Comparison of ENCODE assay signal across 26 cellular contexts in the genomic region with DNA sequence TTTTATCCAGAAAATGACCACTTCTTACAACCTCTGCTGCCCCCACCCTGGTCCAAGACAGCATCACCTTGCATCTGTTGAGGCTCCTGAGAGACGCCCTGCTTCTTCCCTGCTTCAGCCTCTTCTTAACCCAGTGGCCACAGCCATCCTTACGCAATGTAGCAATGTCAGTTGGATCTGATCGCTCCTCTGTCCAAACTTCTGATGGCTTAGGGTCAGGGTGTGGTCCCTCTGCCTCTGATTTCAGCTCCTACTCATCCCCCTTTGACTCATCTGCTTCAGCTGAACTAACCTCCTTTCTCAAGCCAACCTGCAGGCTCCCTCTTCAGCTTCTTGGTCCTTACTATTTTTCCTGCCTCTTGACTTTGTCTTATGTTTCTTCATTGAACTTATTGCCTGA.
DNase-seq lines count a peak whose midpoint lies in the region; ATAC-seq, FAIRE-seq and TF ChIP-seq lines count a peak whose summit lies in the region.
"Had no signal": no experiment of that assay in that cellular context is flagged by ENCODE, and none has a peak within 500 bp of the region (broad histone marks: within the 10 kb centered on the region; RNA-seq: fewer than 3 reads in every experiment).

No MANE protein-coding gene starts in this region.

- peak overlapping the region; percentile 58; the same call in 1 of the 3 replicates for H3K4me2 ChIP-seq in A549

- H3K9me3 Mint-ChIP-seq in nephron progenitor cell = no peaks in the 10 kb centered on the region

- no peaks in the 10 kb centered on the region for H3K9me3 ChIP-seq in A549
- no peaks in the 10 kb centered on the region for H3K9me3 ChIP-seq in left lung
- H3K9me3 ChIP-seq: SJSA1 had no signal

- H3K4me1 ChIP-seq in A549 = peaks cover 43% of the 10 kb centered on the region
- no peaks in the 10 kb centered on the region for H3K4me1 ChIP-seq in left lung

- peaks cover 14% of the 10 kb centered on the region for H3K27me3 Mint-ChIP-seq in nephron progenitor cell (ENCODE audit: low read depth, poor library complexity)

- peak overlapping the region in 1 of 2 experiments; percentile 75; a peak in 1 of 6 replicates for H3K27ac ChIP-seq in A549
- no peak overlapping the region for H3K27ac ChIP-seq in left lung
- H3K27ac ChIP-seq: SJSA1 had no signal

- 60% methylated on average over 3 of the region's 3 CpGs for WGBS in A549 (ENCODE audit: missing lambda C conversion rate)

- H3K4me1 Mint-ChIP-seq in nephron progenitor cell = peaks cover 11% of the 10 kb centered on the region
- H3K4me1 Mint-ChIP-seq: CD4-positive, alpha-beta memory T cell had no signal

- H3K27ac Mint-ChIP-seq in nephron progenitor cell = peak overlapping the region; percentile 12

- CTCF ChIA-PET in A549 (lab: Yijun Ruan, JAX) = interaction anchor here (1.4 kb wide), 1 partner anchor 270 kb away, joined by 3 read pairs; no protein-coding TSS in a partner anchor

- POLR2A ChIA-PET in A549 (lab: Yijun Ruan, JAX) = no interaction called here

- no peak overlapping the region for H3K4me3 Mint-ChIP-seq in nephron progenitor cell
- H3K4me3 Mint-ChIP-seq: CD4-positive, alpha-beta memory T cell had no signal

- no peak for TF ChIP-seq EP300 in A549 (IDR thresholded peaks at IDR 0.05)

- TF ChIP-seq POLR2A in A549 (IDR thresholded peaks at IDR 0.05; ENCODE audit: low read length) = no peak

- FAIRE-seq in A549 (lab: Jason Lieb, UNC) (no peak), bronchial epithelial cell (lab: Jason Lieb, UNC) (peak; percentile 40)
- FAIRE-seq: GM12892, H54 had no signal

- DNase-seq in A549 (ENCODE audit: low read depth in 1 of 2, low spot score in 1 of 2) (no peak), ELR (ENCODE audit: low read depth) (peak; percentile 31), bronchial epithelial cell (ENCODE audit: low read depth) (no peak), nephron progenitor cell (no peak), left lung (no peak)
- DNase-seq: C1 segment of cervical spinal cord; CD4-positive, alpha-beta memory T cell; COR-L47; DMS53; GF-D8; Kasumi-1; NCI-H1105 treated with DMSO at 0.1 percent for 48 hours; NCI-H146; NCI-H2029; NCI-H446; NCI-H526; NCI-H82; NK-92 treated with Interleukin-12 subunit alpha and Interleukin-12 subunit beta, amount 100 ng/mL, for 24 hours; PC-3 had no signal

- ATAC-seq in A549 (no peak), GM21717 (IDR thresholded peaks at IDR 0.05; ENCODE audit: unreplicated experiment) (no peak), GM21737 (IDR thresholded peaks at IDR 0.05; ENCODE audit: unreplicated experiment) (no peak), left lung (no peak), HG02852 (IDR thresholded peaks at IDR 0.05; ENCODE audit: unreplicated experiment) (no peak)
- ATAC-seq: PC-3, Right ventricle myocardium inferior had no signal

- no peaks in the 10 kb centered on the region for H3K36me3 Mint-ChIP-seq in nephron progenitor cell (ENCODE audit: low read depth)
- H3K36me3 Mint-ChIP-seq: CD4-positive, alpha-beta memory T cell had no signal

- H3K27me3 ChIP-seq in bronchial epithelial cell (ENCODE audit: control insufficient read depth, insufficient read depth, low read length) (no peaks in the 10 kb centered on the region), left lung (no peaks in the 10 kb centered on the region)
- H3K27me3 ChIP-seq: SJSA1 had no signal

- intact Hi-C loops in left lung (cut with DNase I) = loop anchor here (5.0 to 10.0 kb wide), 2 partner anchors 265 to 273 kb away; no protein-coding TSS in a partner anchor

- no peak for TF ChIP-seq RAD21 in A549 (conservative IDR thresholded peaks at IDR 0.05 in 1 of 2, IDR thresholded peaks at IDR 0.05 in 1 of 2)

- H3K36me3 ChIP-seq in bronchial epithelial cell (ENCODE audit: control insufficient read depth, insufficient read depth, low read length) = no peaks in the 10 kb centered on the region
- H3K36me3 ChIP-seq in left lung = no peaks in the 10 kb centered on the region
- H3K36me3 ChIP-seq: SJSA1 had no signal

- TF ChIP-seq CTCF in A549 (IDR thresholded peaks at IDR 0.05) (no peak), bronchial epithelial cell (IDR thresholded peaks at IDR 0.05; ENCODE audit: insufficient read depth, low read length, severe bottlenecking) (no peak), nephron progenitor cell (IDR thresholded peaks at IDR 0.05) (no peak), left lung (IDR thresholded peaks at IDR 0.05) (no peak)

- H3K4me3 ChIP-seq in A549 (no peak overlapping the region), bronchial epithelial cell (ENCODE audit: low read depth, low read length) (no peak overlapping the region), left lung (no peak overlapping the region)
- H3K4me3 ChIP-seq: SJSA1 had no signal

TF ChIP-seq in A549, 52 proteins besides CTCF, POLR2A, EP300 and RAD21:
- TF ChIP-seq CEBPB (IDR thresholded peaks at IDR 0.05) = peak in 1 of 2 experiments; percentile 54; a peak in 1 of 4 replicates
- no peak for TF ChIP-seq FOSB (CRISPR knock-in tag; IDR thresholded peaks at IDR 0.05)
- TF ChIP-seq ZSCAN20 (CRISPR knock-in tag; IDR thresholded peaks at IDR 0.05) = no peak
- peak; percentile 18 for TF ChIP-seq MAFK (IDR thresholded peaks at IDR 0.05; ENCODE audit: partially characterized antibody)
- TF ChIP-seq NPAS2 (CRISPR knock-in tag; IDR thresholded peaks at IDR 0.05; ENCODE audit: borderline replicate concordance) = no peak
